In the genomic region with DNA sequence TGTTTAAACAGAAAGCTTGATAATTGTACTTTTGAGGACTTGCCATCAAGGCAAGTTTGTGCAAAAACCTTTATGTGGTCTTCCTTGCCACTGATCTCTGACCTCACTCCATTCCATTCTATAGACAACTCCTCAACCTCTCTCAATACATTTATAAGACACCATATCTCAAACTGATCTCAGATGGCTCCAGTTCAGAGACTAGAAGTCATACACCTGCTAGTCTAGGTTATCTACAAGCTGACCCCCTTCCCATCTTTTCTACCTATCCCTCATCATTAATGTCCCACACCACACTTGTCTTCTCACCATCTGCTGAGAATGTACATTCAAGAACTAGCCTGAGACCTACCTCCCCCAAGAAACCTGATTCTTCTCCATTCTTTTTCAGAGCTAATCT, we compare ENCODE assay signal across 17 cellular contexts.
DNase-seq lines count a peak whose midpoint lies in the region; ATAC-seq lines count a peak whose summit lies in the region.
"Had no signal": no experiment of that assay in that cellular context is flagged by ENCODE, and none has a peak within 500 bp of the region (broad histone marks: within the 10 kb centered on the region; RNA-seq: fewer than 3 reads in every experiment).

No MANE protein-coding gene starts in this region.

- no peaks in the 10 kb centered on the region for H3K9me3 ChIP-seq in HUES48 (ENCODE audit: control insufficient read depth, insufficient read depth, low read length)

- peaks cover 31% of the 10 kb centered on the region for H3K36me3 Mint-ChIP-seq in activated naive CD4-positive, alpha-beta T cell treated with anti-CD3 and anti-CD28 coated beads for 36 hours (ENCODE audit: low read depth)
- H3K36me3 Mint-ChIP-seq in activated T-helper 2 cell treated with anti-CD3 and anti-CD28 coated beads, Interferon-gamma antibody, Interleukin-2, Interleukin-4, amounts not matched to agents 10 μg/mL and 5 μg/mL and 100 μg/mL, durations not matched to agents 14 hours and 24 hours and 36 hours (ENCODE audit: low read depth), result peaks cover 43% of the 10 kb centered on the region
- peaks cover 21% of the 10 kb centered on the region for H3K36me3 Mint-ChIP-seq in stimulated activated memory B cell treated with anti-CD40 and anti-IgM and Interleukin-4, amounts not matched to agents 10 μg/mL and 1 μg/mL and 100 μg/mL, for 72 hours

- H3K9me3 Mint-ChIP-seq in activated naive CD4-positive, alpha-beta T cell treated with anti-CD3 and anti-CD28 coated beads for 36 hours, result no peaks in the 10 kb centered on the region
- no peaks in the 10 kb centered on the region for H3K9me3 Mint-ChIP-seq in activated T-helper 2 cell treated with anti-CD3 and anti-CD28 coated beads, Interferon-gamma antibody, Interleukin-2, Interleukin-4, amounts not matched to agents 10 μg/mL and 5 μg/mL and 100 μg/mL, durations not matched to agents 14 hours and 24 hours and 36 hours
- no peaks in the 10 kb centered on the region for H3K9me3 Mint-ChIP-seq in stimulated activated memory B cell treated with anti-CD40 and anti-IgM and Interleukin-4, amounts not matched to agents 10 μg/mL and 1 μg/mL and 100 μg/mL, for 72 hours

- H3K27ac ChIP-seq in HUES48 (ENCODE audit: low read depth, low read length), result peak overlapping the region; percentile 98

- H3K4me1 Mint-ChIP-seq in activated naive CD4-positive, alpha-beta T cell treated with anti-CD3 and anti-CD28 coated beads for 36 hours (ENCODE audit: low read depth), result peaks cover 59% of the 10 kb centered on the region
- H3K4me1 Mint-ChIP-seq in activated T-helper 2 cell treated with anti-CD3 and anti-CD28 coated beads, Interferon-gamma antibody, Interleukin-2, Interleukin-4, amounts not matched to agents 10 μg/mL and 5 μg/mL and 100 μg/mL, durations not matched to agents 14 hours and 24 hours and 36 hours (ENCODE audit: low read depth), result peaks cover 64% of the 10 kb centered on the region
- peaks cover 87% of the 10 kb centered on the region for H3K4me1 Mint-ChIP-seq in stimulated activated memory B cell treated with anti-CD40 and anti-IgM and Interleukin-4, amounts not matched to agents 10 μg/mL and 1 μg/mL and 100 μg/mL, for 72 hours

- CTCF ChIA-PET in activated naive CD4-positive, alpha-beta T cell treated with anti-CD3 and anti-CD28 coated beads for 36 hours (lab: Charles Lee), result interaction anchor here (0.6 kb wide), 2 partner anchors 8 to 64 kb away, joined by 3 read pairs; no protein-coding TSS in a partner anchor

- no peak overlapping the region for H3K4me3 Mint-ChIP-seq in activated naive CD4-positive, alpha-beta T cell treated with anti-CD3 and anti-CD28 coated beads for 36 hours
- H3K4me3 Mint-ChIP-seq in activated T-helper 2 cell treated with anti-CD3 and anti-CD28 coated beads, Interferon-gamma antibody, Interleukin-2, Interleukin-4, amounts not matched to agents 10 μg/mL and 5 μg/mL and 100 μg/mL, durations not matched to agents 14 hours and 24 hours and 36 hours (ENCODE audit: low read depth), result peak overlapping the region; percentile 15
- H3K4me3 Mint-ChIP-seq in stimulated activated memory B cell treated with anti-CD40 and anti-IgM and Interleukin-4, amounts not matched to agents 10 μg/mL and 1 μg/mL and 100 μg/mL, for 72 hours, result peak overlapping the region; percentile 53

- H3K4me3 ChIP-seq in HUES48 (ENCODE audit: low read depth, low read length), result no peak overlapping the region

- peak overlapping the region; percentile 99 for H3K27ac Mint-ChIP-seq in activated naive CD4-positive, alpha-beta T cell treated with anti-CD3 and anti-CD28 coated beads for 36 hours
- H3K27ac Mint-ChIP-seq in activated T-helper 2 cell treated with anti-CD3 and anti-CD28 coated beads, Interferon-gamma antibody, Interleukin-2, Interleukin-4, amounts not matched to agents 10 μg/mL and 5 μg/mL and 100 μg/mL, durations not matched to agents 14 hours and 24 hours and 36 hours, result peak overlapping the region; percentile 99
- peak overlapping the region; percentile 93 for H3K27ac Mint-ChIP-seq in stimulated activated memory B cell treated with anti-CD40 and anti-IgM and Interleukin-4, amounts not matched to agents 10 μg/mL and 1 μg/mL and 100 μg/mL, for 72 hours

- DNase-seq in activated naive CD4-positive, alpha-beta T cell treated with anti-CD3 and anti-CD28 coated beads for 36 hours, result no peak
- DNase-seq in activated naive CD4-positive, alpha-beta T cell treated with Interleukin-2 at 50 U/mL for 16 hours, result no peak
- no peak for DNase-seq in activated T-helper 2 cell treated with anti-CD3 and anti-CD28 coated beads, Interferon-gamma antibody, Interleukin-2, Interleukin-4, amounts not matched to agents 10 μg/mL and 5 μg/mL and 100 μg/mL, durations not matched to agents 14 hours and 24 hours and 36 hours (ENCODE audit: low spot score)
- DNase-seq in dedifferentiated amniotic fluid mesenchymal stem cell (ENCODE audit: extremely low spot score) (no peak), hypothalamus (lab: John Stamatoyannopoulos, UW) (no peak)
- no peak for DNase-seq in stimulated activated CD4-positive, alpha-beta T cell treated with anti-CD3 and anti-CD28 coated beads, Interleukin-4, amount 100 ng/mL, for 4 hours
- DNase-seq: COR-L47; effector CD4-positive, alpha-beta T cell; glutamatergic neuron; NCI-H1105; NCI-H526 treated with DMSO at 0.1 percent for 48 hours; PC-3; T-helper 9 cell had no signal

- intact Hi-C loops in activated naive CD4-positive, alpha-beta T cell treated with anti-CD3 and anti-CD28 coated beads for 36 hours (cut with micrococcal nuclease), result no loop called here
- intact Hi-C loops in activated T-helper 2 cell treated with anti-CD3 and anti-CD28 coated beads, Interferon-gamma antibody, Interleukin-2, Interleukin-4, amounts not matched to agents 10 μg/mL and 5 μg/mL and 100 μg/mL, durations not matched to agents 14 hours and 24 hours and 36 hours (cut with micrococcal nuclease), result no loop called here

- H3K9ac ChIP-seq in HUES48 (ENCODE audit: low read depth, low read length), result no peak overlapping the region

- ATAC-seq in stimulated activated memory B cell treated with anti-CD40 and anti-IgM and Interleukin-4, amounts not matched to agents 10 μg/mL and 1 μg/mL and 100 μg/mL, for 72 hours, result no peak
- ATAC-seq: activated CD4-positive, CD25-positive, alpha-beta regulatory T cell treated with anti-CD3 and anti-CD28 coated beads, Interleukin-2, amount 50 U/mL, for 24 hours; PC-3; sciatic nerve had no signal

- peaks cover 67% of the 10 kb centered on the region for H3K4me1 ChIP-seq in HUES48 (ENCODE audit: control insufficient read depth, insufficient read depth, low read length)

- no peaks in the 10 kb centered on the region for H3K27me3 Mint-ChIP-seq in activated naive CD4-positive, alpha-beta T cell treated with anti-CD3 and anti-CD28 coated beads for 36 hours (ENCODE audit: low read depth)
- H3K27me3 Mint-ChIP-seq in activated T-helper 2 cell treated with anti-CD3 and anti-CD28 coated beads, Interferon-gamma antibody, Interleukin-2, Interleukin-4, amounts not matched to agents 10 μg/mL and 5 μg/mL and 100 μg/mL, durations not matched to agents 14 hours and 24 hours and 36 hours (ENCODE audit: low read depth), result no peaks in the 10 kb centered on the region
- H3K27me3 Mint-ChIP-seq in stimulated activated memory B cell treated with anti-CD40 and anti-IgM and Interleukin-4, amounts not matched to agents 10 μg/mL and 1 μg/mL and 100 μg/mL, for 72 hours, result no peaks in the 10 kb centered on the region

- H3K27me3 ChIP-seq in HUES48 (ENCODE audit: control insufficient read depth, insufficient read depth, low read length), result no peaks in the 10 kb centered on the region

- H3K36me3 ChIP-seq in HUES48 (ENCODE audit: control insufficient read depth, insufficient read depth, low read length), result 0 out of 2 replicates have a peak, but pooled peaks cover 5% of the 10 kb centered on the region
